13 cellular contexts compared by ENCODE assay signal in the genomic region with DNA sequence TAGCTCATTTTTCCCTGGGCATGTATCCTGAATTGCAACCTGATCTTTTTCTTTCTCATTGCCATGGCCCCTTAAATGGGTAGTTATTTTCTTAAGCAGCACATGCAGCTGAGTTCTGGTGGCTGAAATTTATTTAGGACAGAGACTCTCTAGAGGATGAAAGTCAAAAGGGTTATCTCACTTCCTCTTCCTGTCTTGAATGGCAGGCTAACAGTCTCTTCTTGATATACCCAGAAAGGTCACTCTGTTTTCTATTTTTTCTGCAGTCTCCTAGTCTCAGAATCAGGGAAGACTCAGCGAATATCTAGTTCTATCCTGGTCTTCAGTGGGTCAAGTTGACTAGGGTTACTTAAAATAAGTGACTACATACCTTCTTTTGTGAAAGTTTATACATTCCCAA.
A peak's percentile ranks its signal among the peaks of the same experiment; 100 is the strongest.
DNase-seq lines count a peak whose midpoint lies in the region; ATAC-seq and TF ChIP-seq lines count a peak whose summit lies in the region.
"Had no signal": no experiment of that assay in that cellular context is flagged by ENCODE, and none has a peak within 500 bp of the region (broad histone marks: within the 10 kb centered on the region; RNA-seq: fewer than 3 reads in every experiment).

No MANE protein-coding gene starts in this region.

- no peaks in the 10 kb centered on the region for H3K36me3 Mint-ChIP-seq in activated CD4-positive, alpha-beta T cell treated with anti-CD3 and anti-CD28 coated beads for 36 hours (ENCODE audit: low read depth)

- no peak for TF ChIP-seq POLR2A in NB4 (IDR thresholded peaks at IDR 0.05; ENCODE audit: extremely low read depth, insufficient read length)

- no peaks in the 10 kb centered on the region for H3K27me3 Mint-ChIP-seq in activated CD4-positive, alpha-beta T cell treated with anti-CD3 and anti-CD28 coated beads for 36 hours

- TF ChIP-seq CTCF in GM10266 (IDR thresholded peaks at IDR 0.05; ENCODE audit: control insufficient read depth, insufficient read depth, low read depth, missing control alignments) (no peak), NB4 (IDR thresholded peaks at IDR 0.05; ENCODE audit: low read depth, low read length) (no peak)

- H3K4me3 Mint-ChIP-seq in activated CD4-positive, alpha-beta T cell treated with anti-CD3 and anti-CD28 coated beads for 36 hours: no peak overlapping the region
- H3K4me3 Mint-ChIP-seq: H9 had no signal

- H3K27ac Mint-ChIP-seq in activated CD4-positive, alpha-beta T cell treated with anti-CD3 and anti-CD28 coated beads for 36 hours: no peak overlapping the region

- intact Hi-C loops in sciatic nerve (cut with DNase I): no loop called here
- intact Hi-C loops in activated CD4-positive, alpha-beta T cell treated with anti-CD3 and anti-CD28 coated beads for 36 hours (cut with DNase I, micrococcal nuclease): no loop called here

- peaks cover 5% of the 10 kb centered on the region for H3K9me3 Mint-ChIP-seq in activated CD4-positive, alpha-beta T cell treated with anti-CD3 and anti-CD28 coated beads for 36 hours (ENCODE audit: low read depth)
- H3K9me3 Mint-ChIP-seq: H9 had no signal

- H3K4me1 Mint-ChIP-seq in activated CD4-positive, alpha-beta T cell treated with anti-CD3 and anti-CD28 coated beads for 36 hours: no peaks in the 10 kb centered on the region

- H3K4me3 ChIP-seq in NB4 (ENCODE audit: low read depth, low read length): no peak overlapping the region
- H3K4me3 ChIP-seq: body of pancreas had no signal

- DNase-seq in GM10266 (ENCODE audit: extremely low spot score) (peak; percentile 2), NB4 (ENCODE audit: low read depth) (peak; percentile 67), superior temporal gyrus (ENCODE audit: extremely low spot score) (no peak), sciatic nerve (ENCODE audit: low spot score) (no peak)
- no peak for DNase-seq in activated CD4-positive, alpha-beta T cell treated with anti-CD3 and anti-CD28 coated beads for 1 hour
- no peak for DNase-seq in activated CD4-positive, alpha-beta T cell treated with anti-CD3 and anti-CD28 coated beads for 36 hours
- DNase-seq: body of pancreas; H9; NCI-H524 treated with DMSO at 0.1 percent for 48 hours; stimulated activated CD4-positive, alpha-beta T cell treated with anti-CD3 and anti-CD28 coated beads, Interleukin-12 subunit alpha, Interleukin-12 subunit beta, amount 100 ng/mL, for 4 hours; stimulated activated naive CD4-positive, alpha-beta T cell had no signal

- peak; percentile 77 for ATAC-seq in GM19397 (IDR thresholded peaks at IDR 0.05; ENCODE audit: unreplicated experiment)
- ATAC-seq in HG02981 (IDR thresholded peaks at IDR 0.05; ENCODE audit: unreplicated experiment): peak; percentile 93
- no peak for ATAC-seq in sciatic nerve
- no peak for ATAC-seq in activated CD4-positive, alpha-beta T cell treated with anti-CD3 and anti-CD28 coated beads for 36 hours
- ATAC-seq: body of pancreas had no signal

- POLR2A ChIA-PET in activated CD4-positive, alpha-beta T cell treated with anti-CD3 and anti-CD28 coated beads for 36 hours (lab: Charles Lee): no interaction called here

- CTCF ChIA-PET in activated CD4-positive, alpha-beta T cell treated with anti-CD3 and anti-CD28 coated beads for 36 hours (lab: Charles Lee): no interaction called here

Comparison
In these comparisons a context has a peak if more than half of its experiments do, and no peak if none do; other contexts are left out.
1. DNase-seq: peak in GM10266 (single experiment) and NB4 (single experiment); none in superior temporal gyrus (single experiment), activated CD4-positive, alpha-beta T cell treated with anti-CD3 and anti-CD28 coated beads for 1 hour (single experiment), sciatic nerve (single experiment) and activated CD4-positive, alpha-beta T cell treated with anti-CD3 and anti-CD28 coated beads for 36 hours (single experiment).
2. ATAC-seq: peak in GM19397 (single experiment) and HG02981 (single experiment); none in sciatic nerve (single experiment) and activated CD4-positive, alpha-beta T cell treated with anti-CD3 and anti-CD28 coated beads for 36 hours (single experiment).